Comparison of ENCODE assay signal across 11 cellular contexts in genomic region chr14:74609721-74610120, GRCh38. TPM values are rescaled to one million over a fixed set of nuclear protein-coding genes. Genes with fewer than 3 reads are reported as not detected.
DNase-seq lines count a peak whose midpoint lies in the region; ATAC-seq, FAIRE-seq and TF ChIP-seq lines count a peak whose summit lies in the region.
"Had no signal": no experiment of that assay in that cellular context is flagged by ENCODE, and none has a peak within 500 bp of the region (broad histone marks: within the 10 kb centered on the region; RNA-seq: fewer than 3 reads in every experiment).

No MANE protein-coding gene starts in this region.

- peak overlapping the region; percentile 84 for H3K4me3 ChIP-seq in ACC112 (ENCODE audit: low read depth, low read length)
- H3K4me3 ChIP-seq in astrocyte (ENCODE audit: insufficient read depth, low read depth, low read length), result peak overlapping the region; percentile 71
- peak overlapping the region; percentile 71 for H3K4me3 ChIP-seq in lower lobe of right lung
- H3K4me3 ChIP-seq in spleen, result no peak overlapping the region

- H3K36me3 ChIP-seq in ACC112 (ENCODE audit: insufficient read depth, low read length) (no peaks in the 10 kb centered on the region), astrocyte (ENCODE audit: insufficient read depth, low read length) (no peaks in the 10 kb centered on the region), lower lobe of right lung (no peaks in the 10 kb centered on the region), spleen (no peaks in the 10 kb centered on the region)

- no peak overlapping the region for H3K27ac ChIP-seq in ACC112 (ENCODE audit: low read depth, low read length)
- H3K27ac ChIP-seq in astrocyte (ENCODE audit: low read depth, low read length), result no peak overlapping the region
- H3K27ac ChIP-seq in lower lobe of right lung, result no peak overlapping the region
- H3K27ac ChIP-seq in spleen, result no peak overlapping the region
- H3K27ac ChIP-seq: testis had no signal

- intact Hi-C loops in lower lobe of right lung (cut with DNase I), result no loop called here
- intact Hi-C loops in spleen (cut with DNase I; ENCODE audit: low total_unique reads), result loop anchor here (5.0 to 10.0 kb wide), 2 partner anchors 107 to 195 kb away; no protein-coding TSS in a partner anchor

- H3K4me3 Mint-ChIP-seq in astrocyte (ENCODE audit: unreplicated experiment), result peak overlapping the region; percentile 92

- H3K9me3 ChIP-seq in astrocyte (ENCODE audit: insufficient read depth, low read depth, low read length) (no peaks in the 10 kb centered on the region), lower lobe of right lung (no peaks in the 10 kb centered on the region), spleen (no peaks in the 10 kb centered on the region)
- H3K9me3 ChIP-seq: testis had no signal

- DNase-seq in COLO668 (lab: John Stamatoyannopoulos, UW; ENCODE audit: unreplicated experiment), result peak; percentile 51
- DNase-seq in astrocyte (ENCODE audit: low read depth), result no peak
- DNase-seq in lower lobe of right lung, result no peak
- DNase-seq in GM10266 (ENCODE audit: extremely low spot score), result no peak
- DNase-seq in spleen, result no peak
- DNase-seq: effector CD8-positive, alpha-beta T cell; KG1; testis had no signal

- H3K27ac Mint-ChIP-seq in astrocyte (ENCODE audit: unreplicated experiment), result peak overlapping the region; percentile 49

- FAIRE-seq in astrocyte (lab: Jason Lieb, UNC), result no peak

- peaks cover 38% of the 10 kb centered on the region for H3K4me1 Mint-ChIP-seq in astrocyte (ENCODE audit: low read depth, unreplicated experiment)

- peaks cover 46% of the 10 kb centered on the region for H3K4me1 ChIP-seq in ACC112 (ENCODE audit: control insufficient read depth, insufficient read depth, low read length, unreplicated experiment)
- H3K4me1 ChIP-seq in astrocyte (ENCODE audit: insufficient read depth, low read length), result peaks cover 47% of the 10 kb centered on the region
- H3K4me1 ChIP-seq in lower lobe of right lung, result peaks cover 27% of the 10 kb centered on the region
- peaks cover 11 to 50% (median 37%) of the 10 kb centered on the region in 6 donors for H3K4me1 ChIP-seq in spleen

- peaks cover 9% of the 10 kb centered on the region for H3K36me3 Mint-ChIP-seq in astrocyte (ENCODE audit: low read depth, unreplicated experiment)

- H2AFZ ChIP-seq in ACC112 (ENCODE audit: low read length, unreplicated experiment) (no peak overlapping the region), astrocyte (ENCODE audit: low read depth, low read length) (no peak overlapping the region)

- no peak for TF ChIP-seq POLR2A in spleen (IDR thresholded peaks at IDR 0.05)

- H4K20me1 ChIP-seq in astrocyte (ENCODE audit: insufficient read depth, low read length), result peaks cover 49% of the 10 kb centered on the region

- no peaks in the 10 kb centered on the region for H3K27me3 Mint-ChIP-seq in astrocyte (ENCODE audit: low read depth, unreplicated experiment)

- peak overlapping the region; percentile 94 for H3K4me2 ChIP-seq in astrocyte (ENCODE audit: low read length)

- peaks cover 59% of the 10 kb centered on the region for H3K79me2 ChIP-seq in ACC112 (ENCODE audit: control insufficient read depth, insufficient read depth, low read length, unreplicated experiment)
- peaks cover 85% of the 10 kb centered on the region for H3K79me2 ChIP-seq in astrocyte (ENCODE audit: insufficient read depth, low read length)

- ATAC-seq in lower lobe of right lung, result no peak
- no peak for ATAC-seq in HG03159 (IDR thresholded peaks at IDR 0.05; ENCODE audit: unreplicated experiment)
- ATAC-seq in HG02981 (IDR thresholded peaks at IDR 0.05; ENCODE audit: unreplicated experiment), result no peak

- TF ChIP-seq CTCF in astrocyte (IDR thresholded peaks at IDR 0.05; ENCODE audit: insufficient read depth, low read depth, low read length) (no peak), lower lobe of right lung (IDR thresholded peaks at IDR 0.05) (no peak), GM10266 (IDR thresholded peaks at IDR 0.05; ENCODE audit: control insufficient read depth, insufficient read depth, low read depth, missing control alignments) (no peak), spleen (IDR thresholded peaks at IDR 0.05 in 8 of 11, conservative IDR thresholded peaks at IDR 0.05 in 3 of 11) (no peak)

- peak overlapping the region; percentile 77 for H3K9ac ChIP-seq in astrocyte (ENCODE audit: low read length)

- H3K9me3 Mint-ChIP-seq in astrocyte (ENCODE audit: unreplicated experiment), result no peaks in the 10 kb centered on the region

- 68 to 81% (median 74%) methylated on average over 4 of the region's 4 CpGs for WGBS in spleen, 5 donors

- H3K27me3 ChIP-seq in ACC112 (ENCODE audit: insufficient read depth, low read length) (no peaks in the 10 kb centered on the region), astrocyte (ENCODE audit: insufficient read depth, low read length) (no peaks in the 10 kb centered on the region), lower lobe of right lung (ENCODE audit: low read depth) (peaks cover 24% of the 10 kb centered on the region), spleen (replicated peaks in 1 of 7) (peaks cover 0 to 40% (median 18%) of the 10 kb centered on the region in 7 donors)
- H3K27me3 ChIP-seq: testis had no signal

RNA-seq across cellular contexts. Expression of gene LTBP2, which starts 2.3 kb away (rescaled TPM):
- 162 and 196 TPM in 2 replicates for total RNA-seq in astrocyte
- total RNA-seq in lower lobe of right lung, result 39.5 TPM
- 10 to 100 TPM in 1 of 7 donors, 1 to 10 TPM in 6; 4.3 to 10.7 (median 6.3) TPM for total RNA-seq in spleen
- 1 to 10 TPM; 3.4 to 6.7 (median 4.2) TPM for polyA plus RNA-seq in spleen

Comparison
In these comparisons a context has a peak if more than half of its experiments do, and no peak if none do; other contexts are left out.
1. H3K4me3 ChIP-seq: peak in ACC112 (single experiment), astrocyte (single experiment) and lower lobe of right lung (single experiment); none in spleen (0 of 8).